In the genomic region with DNA sequence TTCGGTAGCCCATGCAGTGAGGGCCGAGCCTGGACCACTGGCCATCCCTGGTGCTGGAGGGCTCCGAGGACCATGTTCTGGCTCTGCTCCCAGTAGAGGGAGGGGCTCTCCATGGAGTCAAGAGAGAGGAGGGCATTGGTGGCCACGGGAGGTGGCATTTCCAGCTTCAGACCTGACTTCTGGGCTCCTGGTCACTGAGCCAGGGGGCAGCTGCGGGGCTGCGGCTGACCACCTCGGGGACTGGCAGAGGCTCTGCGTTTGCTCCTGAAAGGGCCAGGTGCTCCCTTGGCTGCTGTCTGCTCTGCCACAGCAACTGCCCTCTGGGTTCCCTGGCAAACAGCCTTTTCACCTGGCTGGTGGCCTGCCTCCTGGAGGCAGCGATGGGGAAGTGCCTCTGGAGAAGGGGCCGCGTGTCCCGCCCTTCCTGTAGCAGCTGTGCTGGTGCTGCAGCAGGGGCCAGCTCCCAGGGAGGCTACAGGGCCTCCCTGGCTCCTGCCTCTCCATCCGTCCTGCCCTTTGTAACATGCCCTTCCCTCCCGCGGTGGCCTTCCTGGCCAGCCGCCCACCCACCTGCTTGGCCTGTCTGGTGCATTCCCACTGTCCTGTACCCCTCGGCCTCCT, we compare ENCODE assay signal across 8 cellular contexts.
DNase-seq lines count a peak whose midpoint lies in the region; ATAC-seq and TF ChIP-seq lines count a peak whose summit lies in the region.

No MANE protein-coding gene starts in this region.

- TF ChIP-seq CTCF in fibroblast of pulmonary artery (IDR thresholded peaks at IDR 0.05; ENCODE audit: low read length, missing control alignments): peak; percentile 20

- H3K4me1 Mint-ChIP-seq in stimulated activated naive B cell treated with anti-CD40 and anti-IgM and Interleukin-4, amounts not matched to agents 10 μg/mL and 1 μg/mL and 100 μg/mL, for 72 hours: peaks cover 3 to 5% of the 10 kb centered on the region in 2 donors

- peaks cover 42 to 60% of the 10 kb centered on the region in 2 donors for H3K27me3 Mint-ChIP-seq in stimulated activated naive B cell treated with anti-CD40 and anti-IgM and Interleukin-4, amounts not matched to agents 10 μg/mL and 1 μg/mL and 100 μg/mL, for 72 hours

- DNase-seq in activated effector memory CD4-positive, alpha-beta T cell treated with anti-CD3 and anti-CD28 coated beads, Interleukin-2, amount 50 U/mL, for 16 hours: peak; percentile 60
- no peak for DNase-seq in activated effector memory CD4-positive, alpha-beta T cell treated with Interleukin-2 at 50 U/mL for 16 hours
- DNase-seq in NCI-H748 (lab: John Stamatoyannopoulos, UW; ENCODE audit: unreplicated experiment): peak; percentile 95
- peak; percentile 1 for DNase-seq in fibroblast of pulmonary artery (ENCODE audit: low read depth)
- no peak for DNase-seq in stimulated activated naive B cell treated with anti-CD40 and anti-IgM and Interleukin-4, amounts not matched to agents 10 μg/mL and 1 μg/mL and 100 μg/mL, for 72 hours
- DNase-seq in NCI-H446 (lab: John Stamatoyannopoulos, UW): no peak

- ATAC-seq in stimulated activated naive B cell treated with anti-CD40 and anti-IgM and Interleukin-4, amounts not matched to agents 10 μg/mL and 1 μg/mL and 100 μg/mL, for 72 hours (replicated peaks): peak; percentile 58 to 65
- no peak for ATAC-seq in HG03280 (IDR thresholded peaks at IDR 0.05; ENCODE audit: unreplicated experiment)
- no peak for ATAC-seq in GM21381 (IDR thresholded peaks at IDR 0.05; ENCODE audit: unreplicated experiment)

- H3K36me3 Mint-ChIP-seq in stimulated activated naive B cell treated with anti-CD40 and anti-IgM and Interleukin-4, amounts not matched to agents 10 μg/mL and 1 μg/mL and 100 μg/mL, for 72 hours: no peaks in the 10 kb centered on the region

- no peak overlapping the region for H3K4me3 ChIP-seq in fibroblast of pulmonary artery (replicated peaks; ENCODE audit: low read depth, low read length)

- H3K27ac Mint-ChIP-seq in stimulated activated naive B cell treated with anti-CD40 and anti-IgM and Interleukin-4, amounts not matched to agents 10 μg/mL and 1 μg/mL and 100 μg/mL, for 72 hours: no peak overlapping the region

- H3K4me3 Mint-ChIP-seq in stimulated activated naive B cell treated with anti-CD40 and anti-IgM and Interleukin-4, amounts not matched to agents 10 μg/mL and 1 μg/mL and 100 μg/mL, for 72 hours: no peak overlapping the region

- no peaks in the 10 kb centered on the region for H3K9me3 Mint-ChIP-seq in stimulated activated naive B cell treated with anti-CD40 and anti-IgM and Interleukin-4, amounts not matched to agents 10 μg/mL and 1 μg/mL and 100 μg/mL, for 72 hours

Comparison
In these comparisons a context has a peak if more than half of its experiments do, and no peak if none do; other contexts are left out.
1. DNase-seq: peak in activated effector memory CD4-positive, alpha-beta T cell treated with anti-CD3 and anti-CD28 coated beads, Interleukin-2, amount 50 U/mL, for 16 hours (single experiment), NCI-H748 (single experiment) and fibroblast of pulmonary artery (single experiment); none in activated effector memory CD4-positive, alpha-beta T cell treated with Interleukin-2 at 50 U/mL for 16 hours (single experiment), stimulated activated naive B cell treated with anti-CD40 and anti-IgM and Interleukin-4, amounts not matched to agents 10 μg/mL and 1 μg/mL and 100 μg/mL, for 72 hours (single experiment) and NCI-H446 (0 of 2).
2. ATAC-seq: peak in stimulated activated naive B cell treated with anti-CD40 and anti-IgM and Interleukin-4, amounts not matched to agents 10 μg/mL and 1 μg/mL and 100 μg/mL, for 72 hours (2 of 2); none in HG03280 (single experiment) and GM21381 (single experiment).